14 cellular contexts compared by ENCODE assay signal in the genomic region with DNA sequence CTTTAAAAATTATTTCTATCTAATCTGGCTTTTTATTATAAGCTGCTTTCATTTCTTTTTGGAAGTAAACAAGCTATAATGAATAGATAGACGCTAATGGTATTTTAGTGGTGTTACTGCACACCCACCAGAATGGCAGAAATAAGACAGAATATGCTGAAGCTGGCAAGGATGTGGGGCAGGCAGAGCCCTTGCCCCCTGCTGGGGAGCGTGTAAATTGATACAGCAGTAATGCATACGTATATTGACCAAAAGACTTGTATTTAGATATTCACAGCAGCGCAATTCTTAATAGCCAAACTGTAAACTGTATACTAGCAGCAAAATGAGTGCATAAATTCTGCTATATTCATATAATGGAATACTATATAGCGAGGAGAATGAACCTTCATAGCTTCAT. TPM values are rescaled to one million over a fixed set of nuclear protein-coding genes. Genes with fewer than 3 reads are reported as not detected.
DNase-seq lines count a peak whose midpoint lies in the region; ATAC-seq, FAIRE-seq and TF ChIP-seq lines count a peak whose summit lies in the region.
"Had no signal": no experiment of that assay in that cellular context is flagged by ENCODE, and none has a peak within 500 bp of the region (broad histone marks: within the 10 kb centered on the region; RNA-seq: fewer than 3 reads in every experiment).

No MANE protein-coding gene starts in this region.

- WGBS in prostate gland = 89% methylated on average over 5 of the region's 5 CpGs

- no peak for FAIRE-seq in astrocyte (lab: Jason Lieb, UNC)
- FAIRE-seq: H1, islet of Langerhans had no signal

- peaks cover 4% of the 10 kb centered on the region for H4K20me1 ChIP-seq in astrocyte (ENCODE audit: insufficient read depth, low read length)

- TF ChIP-seq CTCF in HFF-Myc (IDR thresholded peaks at IDR 0.05; ENCODE audit: low read depth, low read length, missing control alignments) (peak; percentile 28), astrocyte (IDR thresholded peaks at IDR 0.05; ENCODE audit: insufficient read depth, low read depth, low read length) (peak; percentile 32), prostate gland (IDR thresholded peaks at IDR 0.05) (no peak)

- H3K36me3 Mint-ChIP-seq in astrocyte (ENCODE audit: low read depth, unreplicated experiment) = peaks cover 20% of the 10 kb centered on the region
- peaks cover 10 to 27% of the 10 kb centered on the region in 2 donors for H3K36me3 Mint-ChIP-seq in naive B cell

- H3K27me3 Mint-ChIP-seq in astrocyte (ENCODE audit: low read depth, unreplicated experiment) = no peaks in the 10 kb centered on the region
- H3K27me3 Mint-ChIP-seq in naive B cell = no peaks in the 10 kb centered on the region
- H3K27me3 Mint-ChIP-seq: activated T-cell treated with anti-CD3 and anti-CD28 coated beads, Interleukin-2, amount 50 U/mL, for 24 hours had no signal

- no peak overlapping the region for H3K4me3 ChIP-seq in HFF-Myc (replicated peaks; ENCODE audit: low read depth, low read length)
- H3K4me3 ChIP-seq in astrocyte (ENCODE audit: insufficient read depth, low read depth, low read length) = no peak overlapping the region
- H3K4me3 ChIP-seq in prostate gland = no peak overlapping the region

- peaks cover 26% of the 10 kb centered on the region for H3K36me3 ChIP-seq in astrocyte (ENCODE audit: insufficient read depth, low read length)
- peaks cover 0 to 15% of the 10 kb centered on the region in 2 donors for H3K36me3 ChIP-seq in prostate gland

- no peaks in the 10 kb centered on the region for H3K79me2 ChIP-seq in astrocyte (ENCODE audit: insufficient read depth, low read length)
- H3K79me2 ChIP-seq: parathyroid adenoma had no signal

- H3K27ac Mint-ChIP-seq in astrocyte (ENCODE audit: unreplicated experiment) (no peak overlapping the region), naive B cell (peak overlapping the region in 1 of 6 donors; percentile 38)
- H3K27ac Mint-ChIP-seq: activated T-cell treated with anti-CD3 and anti-CD28 coated beads, Interleukin-2, amount 50 U/mL, for 24 hours had no signal

- H3K4me2 ChIP-seq in astrocyte (ENCODE audit: low read length) = no peak overlapping the region

- H3K4me1 ChIP-seq in astrocyte (ENCODE audit: insufficient read depth, low read length) (no peaks in the 10 kb centered on the region), prostate gland (replicated peaks) (no peaks in the 10 kb centered on the region)
- H3K4me1 ChIP-seq: parathyroid adenoma had no signal

- H3K9ac ChIP-seq in astrocyte (ENCODE audit: low read length) = no peak overlapping the region
- H3K9ac ChIP-seq: parathyroid adenoma had no signal

- H3K27me3 ChIP-seq in astrocyte (ENCODE audit: insufficient read depth, low read length) (no peaks in the 10 kb centered on the region), prostate gland (replicated peaks; ENCODE audit: insufficient read depth) (no peaks in the 10 kb centered on the region)

- H3K9me3 ChIP-seq in astrocyte (ENCODE audit: insufficient read depth, low read depth, low read length) (no peaks in the 10 kb centered on the region), prostate gland (no peaks in the 10 kb centered on the region)

- no peak overlapping the region for H2AFZ ChIP-seq in astrocyte (ENCODE audit: low read depth, low read length)
- H2AFZ ChIP-seq: parathyroid adenoma had no signal

- ATAC-seq in naive B cell (ENCODE audit: low read depth in 2 of 2) = peak in 1 of 2 donors; percentile 44
- ATAC-seq in HG02623 (IDR thresholded peaks at IDR 0.05; ENCODE audit: unreplicated experiment) = no peak

- H3K4me3 Mint-ChIP-seq in astrocyte (ENCODE audit: unreplicated experiment) (no peak overlapping the region), naive B cell (no peak overlapping the region)
- H3K4me3 Mint-ChIP-seq: activated T-cell treated with anti-CD3 and anti-CD28 coated beads, Interleukin-2, amount 50 U/mL, for 24 hours had no signal

- H3K9me3 Mint-ChIP-seq in astrocyte (ENCODE audit: unreplicated experiment) = no peaks in the 10 kb centered on the region
- H3K9me3 Mint-ChIP-seq in naive B cell = no peaks in the 10 kb centered on the region
- H3K9me3 Mint-ChIP-seq: activated T-cell treated with anti-CD3 and anti-CD28 coated beads, Interleukin-2, amount 50 U/mL, for 24 hours had no signal

- intact Hi-C loops in prostate gland (cut with DNase I) = no loop called here

- no peak overlapping the region for H3K27ac ChIP-seq in astrocyte (ENCODE audit: low read depth, low read length)
- no peak overlapping the region for H3K27ac ChIP-seq in prostate gland
- H3K27ac ChIP-seq: parathyroid adenoma had no signal

- peaks cover 3% of the 10 kb centered on the region for H3K4me1 Mint-ChIP-seq in astrocyte (ENCODE audit: low read depth, unreplicated experiment)
- H3K4me1 Mint-ChIP-seq in naive B cell = peaks cover 8 to 12% (median 8%) of the 10 kb centered on the region in 3 donors

- DNase-seq in NCI-H82 (lab: John Stamatoyannopoulos, UW) = peak; percentile 17
- no peak for DNase-seq in NCI-H82 treated with DMSO at 0.1 percent for 48 hours (lab: John Stamatoyannopoulos, UW; ENCODE audit: unreplicated experiment)
- DNase-seq in HFF-Myc (ENCODE audit: extremely low read depth, low read depth) = no peak
- DNase-seq in astrocyte (ENCODE audit: low read depth) = no peak
- peak; percentile 18 for DNase-seq in naive B cell
- no peak for DNase-seq in prostate gland (ENCODE audit: low spot score)
- no peak for DNase-seq in NCI-H1105 treated with DMSO at 0.1 percent for 48 hours (lab: John Stamatoyannopoulos, UW)
- DNase-seq: activated T-cell treated with anti-CD3 and anti-CD28 coated beads, Interleukin-2, amount 50 U/mL, for 24 hours; effector CD8-positive, alpha-beta T cell; NCI-H187 had no signal

- TF ChIP-seq POLR2A in prostate gland (IDR thresholded peaks at IDR 0.05) = no peak

RNA-seq across cellular contexts. Expression of a gene that starts 35.3 kb away (rescaled TPM):
- total RNA-seq in astrocyte = 31.0 and 33.3 TPM in 2 replicates
- 1 to 10 TPM; 1.9 to 2.4 (median 2.3) TPM for polyA plus RNA-seq in naive B cell (ENCODE audit: low read depth in 6 of 6)
- total RNA-seq in prostate gland = 10 to 100 TPM; 26.0 to 67.9 TPM

RNA-seq across cellular contexts. Expression of a gene that starts 49.3 kb away (rescaled TPM):
- 169 and 173 TPM in 2 replicates for total RNA-seq in astrocyte
- polyA plus RNA-seq in naive B cell (ENCODE audit: low read depth in 6 of 6) = 10 to 100 TPM; 29.6 to 66.7 (median 39.1) TPM
- 100 to 1,000 TPM in 1 of 2 donors, 10 to 100 TPM in 1; 95.9 to 138 TPM for total RNA-seq in prostate gland

RNA-seq across cellular contexts. Expression of a gene that starts 54.6 kb away (rescaled TPM):
- total RNA-seq in astrocyte (0.82 and 1.2 TPM in 2 replicates), prostate gland (10 to 100 TPM in 1 of 2 donors, 1 to 10 TPM in 1; 9.9 to 12.1 TPM)
- under 1 TPM in 4 of 6 donors, not detected in 2; 0.12 to 0.71 (median 0.31) TPM for polyA plus RNA-seq in naive B cell (ENCODE audit: low read depth in 6 of 6)

Comparison
In these comparisons a context has a peak if more than half of its experiments do, and no peak if none do; other contexts are left out.
1. DNase-seq: peak in NCI-H82 (single experiment) and naive B cell (single experiment); none in NCI-H82 treated with DMSO at 0.1 percent for 48 hours (single experiment), HFF-Myc (single experiment), astrocyte (single experiment), prostate gland (single experiment) and NCI-H1105 treated with DMSO at 0.1 percent for 48 hours (single experiment).
2. CTCF ChIP-seq: peak in HFF-Myc (single experiment) and astrocyte (single experiment); none in prostate gland (0 of 4).